Comparison of ENCODE assay signal across 8 cellular contexts in genomic region chr3:197554196-197554561, GRCh38. TPM values are rescaled to one million over a fixed set of nuclear protein-coding genes. Genes with fewer than 3 reads are reported as not detected.
DNase-seq lines count a peak whose midpoint lies in the region; ATAC-seq lines count a peak whose summit lies in the region.

No MANE protein-coding gene starts in this region.

- H3K4me1 ChIP-seq in right cardiac atrium (ENCODE audit: control insufficient read depth, insufficient read depth, low read length): no peaks in the 10 kb centered on the region

- H3K27me3 Mint-ChIP-seq in stimulated activated naive CD8-positive, alpha-beta T cell treated with anti-CD3 and anti-CD28 coated beads, Interleukin-15, Interleukin-2, amounts not matched to agents 100 ng/mL and 50 ng/mL, for 24 hours: peaks cover 14% of the 10 kb centered on the region
- peaks cover 0 to 6% of the 10 kb centered on the region in 2 donors for H3K27me3 Mint-ChIP-seq in T-cell
- peaks cover 8% of the 10 kb centered on the region for H3K27me3 Mint-ChIP-seq in stimulated activated memory B cell treated with anti-CD40 and anti-IgM and Interleukin-4, amounts not matched to agents 10 μg/mL and 1 μg/mL and 100 μg/mL, for 72 hours

- H3K9me3 ChIP-seq in right cardiac atrium (ENCODE audit: control insufficient read depth, low read length): no peaks in the 10 kb centered on the region

- H3K4me3 Mint-ChIP-seq in stimulated activated naive CD8-positive, alpha-beta T cell treated with anti-CD3 and anti-CD28 coated beads, Interleukin-15, Interleukin-2, amounts not matched to agents 100 ng/mL and 50 ng/mL, for 24 hours: peak overlapping the region; percentile 90
- peak overlapping the region; percentile 88 to 92 (median 91) for H3K4me3 Mint-ChIP-seq in T-cell
- H3K4me3 Mint-ChIP-seq in stimulated activated memory B cell treated with anti-CD40 and anti-IgM and Interleukin-4, amounts not matched to agents 10 μg/mL and 1 μg/mL and 100 μg/mL, for 72 hours: peak overlapping the region; percentile 89

- no peaks in the 10 kb centered on the region for H3K9me3 Mint-ChIP-seq in stimulated activated naive CD8-positive, alpha-beta T cell treated with anti-CD3 and anti-CD28 coated beads, Interleukin-15, Interleukin-2, amounts not matched to agents 100 ng/mL and 50 ng/mL, for 24 hours
- H3K9me3 Mint-ChIP-seq in T-cell: no peaks in the 10 kb centered on the region
- no peaks in the 10 kb centered on the region for H3K9me3 Mint-ChIP-seq in stimulated activated memory B cell treated with anti-CD40 and anti-IgM and Interleukin-4, amounts not matched to agents 10 μg/mL and 1 μg/mL and 100 μg/mL, for 72 hours

- intact Hi-C loops in right cardiac atrium (cut with DNase I): no loop called here

- peak overlapping the region; percentile 44 for H3K4me3 ChIP-seq in right cardiac atrium (ENCODE audit: low read length)

- ATAC-seq in stimulated activated naive CD8-positive, alpha-beta T cell treated with anti-CD3 and anti-CD28 coated beads, Interleukin-15, Interleukin-2, amounts not matched to agents 100 U/mL and 50 U/mL, for 24 hours: no peak
- ATAC-seq in T-cell (replicated peaks in 1 of 4): no peak
- no peak for ATAC-seq in right cardiac atrium
- ATAC-seq in stimulated activated memory B cell treated with anti-CD40 and anti-IgM and Interleukin-4, amounts not matched to agents 10 μg/mL and 1 μg/mL and 100 μg/mL, for 72 hours: no peak
- ATAC-seq in HG03521 (IDR thresholded peaks at IDR 0.05; ENCODE audit: unreplicated experiment): no peak
- ATAC-seq in HG02623 (IDR thresholded peaks at IDR 0.05; ENCODE audit: unreplicated experiment): no peak

- CTCF ChIA-PET in T-cell (lab: Charles Lee): no interaction called here

- WGBS in right cardiac atrium: 23% methylated on average over 10 of the region's 10 CpGs

- H3K27ac Mint-ChIP-seq in stimulated activated naive CD8-positive, alpha-beta T cell treated with anti-CD3 and anti-CD28 coated beads, Interleukin-15, Interleukin-2, amounts not matched to agents 100 ng/mL and 50 ng/mL, for 24 hours: peak overlapping the region; percentile 81
- H3K27ac Mint-ChIP-seq in T-cell: peak overlapping the region; percentile 84 to 88
- peak overlapping the region; percentile 78 for H3K27ac Mint-ChIP-seq in stimulated activated memory B cell treated with anti-CD40 and anti-IgM and Interleukin-4, amounts not matched to agents 10 μg/mL and 1 μg/mL and 100 μg/mL, for 72 hours

- POLR2A ChIA-PET in T-cell (lab: Charles Lee): no interaction called here

- peaks cover 23% of the 10 kb centered on the region for H3K4me1 Mint-ChIP-seq in stimulated activated naive CD8-positive, alpha-beta T cell treated with anti-CD3 and anti-CD28 coated beads, Interleukin-15, Interleukin-2, amounts not matched to agents 100 ng/mL and 50 ng/mL, for 24 hours (ENCODE audit: low read depth)
- H3K4me1 Mint-ChIP-seq in T-cell: peaks cover 21 to 37% (median 31%) of the 10 kb centered on the region in 3 donors
- H3K4me1 Mint-ChIP-seq in stimulated activated memory B cell treated with anti-CD40 and anti-IgM and Interleukin-4, amounts not matched to agents 10 μg/mL and 1 μg/mL and 100 μg/mL, for 72 hours: peaks cover 10% of the 10 kb centered on the region

- H3K27me3 ChIP-seq in right cardiac atrium (ENCODE audit: control insufficient read depth, insufficient read depth): no peaks in the 10 kb centered on the region

- DNase-seq in stimulated activated naive CD8-positive, alpha-beta T cell treated with anti-CD3 and anti-CD28 coated beads, Interleukin-15, Interleukin-2, amounts not matched to agents 100 U/mL and 50 U/mL, for 24 hours: no peak
- DNase-seq in T-cell (peak in 1 of 34 experiments; percentile 4), right cardiac atrium (no peak)
- no peak for DNase-seq in stimulated activated CD4-positive, alpha-beta T cell treated with anti-CD3 and anti-CD28 coated beads, Interleukin-15, amount 100 ng/mL, for 24 hours

- H3K27ac ChIP-seq in right cardiac atrium (ENCODE audit: low read length): peak overlapping the region; percentile 72

- peaks cover 22% of the 10 kb centered on the region for H3K36me3 Mint-ChIP-seq in stimulated activated naive CD8-positive, alpha-beta T cell treated with anti-CD3 and anti-CD28 coated beads, Interleukin-15, Interleukin-2, amounts not matched to agents 100 ng/mL and 50 ng/mL, for 24 hours (ENCODE audit: low read depth)
- peaks cover 6% of the 10 kb centered on the region for H3K36me3 Mint-ChIP-seq in T-cell
- H3K36me3 Mint-ChIP-seq in stimulated activated memory B cell treated with anti-CD40 and anti-IgM and Interleukin-4, amounts not matched to agents 10 μg/mL and 1 μg/mL and 100 μg/mL, for 72 hours: peaks cover 13% of the 10 kb centered on the region

RNA-seq across cellular contexts. Expression of gene BDH1, which starts 1.6 kb away (rescaled TPM):
- total RNA-seq in T-cell (10 to 100 TPM; 31.1 to 74.7 (median 68.9) TPM), right cardiac atrium (10 to 100 TPM; 13.2 to 30.5 (median 25.9) TPM)
- polyA plus RNA-seq in right cardiac atrium: 19.8 TPM
